35 cellular contexts compared by ENCODE assay signal in genomic region chr2:203565076-203565475, GRCh38.
"Had no signal": no experiment of that assay in that cellular context is flagged by ENCODE, and none has a peak within 500 bp of the region (broad histone marks: within the 10 kb centered on the region; RNA-seq: fewer than 3 reads in every experiment).

No MANE protein-coding gene starts in this region.

- H3K36me3 ChIP-seq: ascending aorta, breast epithelium, SJCRH30 had no signal

- DNase-seq: activated B cell treated with CpG ODN at 0.5 μM for 24 hours; activated CD4-positive, alpha-beta memory T cell treated with anti-CD3 and anti-CD28 coated beads for 36 hours; activated CD4-positive, alpha-beta T cell treated with anti-CD3 and anti-CD28 coated beads for 4 hours; activated CD4-positive, alpha-beta T cell treated with anti-CD3 and anti-CD28 coated beads, Interleukin-2, amount 50 U/mL, for 1 hour; activated CD4-positive, CD25-positive, alpha-beta regulatory T cell treated with anti-CD3 and anti-CD28 coated beads, Interleukin-2, amount 50 U/mL, for 72 hours; activated CD8-positive, alpha-beta memory T cell treated with anti-CD3 and anti-CD28 coated beads, Interleukin-2, amount 50 U/mL, for 4 hours; activated effector memory CD4-positive, alpha-beta T cell treated with Interleukin-2 at 50 U/mL for 16 hours; activated naive CD4-positive, alpha-beta T cell treated with anti-CD3 and anti-CD28 coated beads, Interleukin-2, amount 10 ng/mL, durations not matched to agents 7 days and 5 days; activated naive CD8-positive, alpha-beta T cell treated with anti-CD3 and anti-CD28 coated beads, Interleukin-2, amount 50 U/mL, for 24 hours; activated T-cell treated with anti-CD3 and anti-CD28 coated beads for 4 hours; activated T-cell treated with anti-CD3 and anti-CD28 coated beads, Interleukin-2, amount 50 U/mL, for 4 hours; amygdala; Karpas-422; KBM-7; NCI-H1048; NCI-H1105 treated with DMSO at 0.1 percent for 48 hours; NCI-H1436; NCI-H1694; NCI-H1930; NCI-H510A; NCI-H526; NCI-H748 treated with DMSO at 0.1 percent for 48 hours; NK-92 treated with Interleukin-12 subunit alpha and Interleukin-12 subunit beta, amount 100 ng/mL, for 24 hours; SHP77; SJCRH30; SW 1271; T-helper 1 cell; T-helper 2 cell; T-helper 9 cell had no signal

- H3K4me3 ChIP-seq: ascending aorta, breast epithelium, SJCRH30 had no signal

- H3K4me3 Mint-ChIP-seq: activated B cell treated with CpG ODN at 0.5 μM for 24 hours; activated CD4-positive, alpha-beta memory T cell treated with anti-CD3 and anti-CD28 coated beads for 36 hours; activated naive CD4-positive, alpha-beta T cell treated with anti-CD3 and anti-CD28 coated beads, Interleukin-2, amount 10 ng/mL, durations not matched to agents 7 days and 5 days; activated naive CD8-positive, alpha-beta T cell; activated naive CD8-positive, alpha-beta T cell treated with anti-CD3 and anti-CD28 coated beads, Interleukin-2, amount 50 U/mL, for 24 hours; activated T-cell treated with anti-CD3 and anti-CD28 coated beads, Interleukin-2, amount 50 U/mL, for 4 hours; activated T-helper 1 cell treated with anti-CD3 and anti-CD28 coated beads, Interleukin-12 subunit alpha, Interleukin-12 subunit beta, Interleukin-2, Interleukin-4 antibody, amounts not matched to agents 30 ng/mL and 10 ng/mL and 1 ng/mL, durations not matched to agents 14 hours and 24 hours and 36 hours had no signal

- H3K4me1 ChIP-seq: ascending aorta, breast epithelium had no signal

- H3K27me3 Mint-ChIP-seq: activated CD4-positive, alpha-beta memory T cell treated with anti-CD3 and anti-CD28 coated beads for 36 hours; activated naive CD8-positive, alpha-beta T cell had no signal

- H3K27ac ChIP-seq: ascending aorta, breast epithelium, SJCRH30, VCaP had no signal

- H3K36me3 Mint-ChIP-seq: activated CD4-positive, alpha-beta memory T cell treated with anti-CD3 and anti-CD28 coated beads for 36 hours; activated naive CD4-positive, alpha-beta T cell treated with anti-CD3 and anti-CD28 coated beads, Interleukin-2, amount 10 ng/mL, durations not matched to agents 7 days and 5 days; activated naive CD8-positive, alpha-beta T cell had no signal

- H3K9me3 ChIP-seq: ascending aorta, breast epithelium, SJCRH30 had no signal

- H3K27me3 ChIP-seq: ascending aorta, breast epithelium, SJCRH30 had no signal

- H3K4me1 Mint-ChIP-seq: activated B cell treated with CpG ODN at 0.5 μM for 24 hours; activated naive CD4-positive, alpha-beta T cell treated with anti-CD3 and anti-CD28 coated beads, Interleukin-2, amount 10 ng/mL, durations not matched to agents 7 days and 5 days had no signal

- H3K9me3 Mint-ChIP-seq: activated B cell treated with CpG ODN at 0.5 μM for 24 hours; activated CD4-positive, alpha-beta memory T cell treated with anti-CD3 and anti-CD28 coated beads for 36 hours; activated naive CD4-positive, alpha-beta T cell treated with anti-CD3 and anti-CD28 coated beads, Interleukin-2, amount 10 ng/mL, durations not matched to agents 7 days and 5 days; activated naive CD8-positive, alpha-beta T cell treated with anti-CD3 and anti-CD28 coated beads, Interleukin-2, amount 50 U/mL, for 24 hours; activated T-cell treated with anti-CD3 and anti-CD28 coated beads, Interleukin-2, amount 50 U/mL, for 4 hours; activated T-helper 1 cell treated with anti-CD3 and anti-CD28 coated beads, Interleukin-12 subunit alpha, Interleukin-12 subunit beta, Interleukin-2, Interleukin-4 antibody, amounts not matched to agents 30 ng/mL and 10 ng/mL and 1 ng/mL, durations not matched to agents 14 hours and 24 hours and 36 hours had no signal

- H3K27ac Mint-ChIP-seq: activated B cell treated with CpG ODN at 0.5 μM for 24 hours; activated CD4-positive, alpha-beta memory T cell treated with anti-CD3 and anti-CD28 coated beads for 36 hours; activated naive CD4-positive, alpha-beta T cell treated with anti-CD3 and anti-CD28 coated beads, Interleukin-2, amount 10 ng/mL, durations not matched to agents 7 days and 5 days; activated naive CD8-positive, alpha-beta T cell; activated naive CD8-positive, alpha-beta T cell treated with anti-CD3 and anti-CD28 coated beads, Interleukin-2, amount 50 U/mL, for 24 hours; activated T-helper 1 cell treated with anti-CD3 and anti-CD28 coated beads, Interleukin-12 subunit alpha, Interleukin-12 subunit beta, Interleukin-2, Interleukin-4 antibody, amounts not matched to agents 30 ng/mL and 10 ng/mL and 1 ng/mL, durations not matched to agents 14 hours and 24 hours and 36 hours had no signal

- ATAC-seq: activated naive CD8-positive, alpha-beta T cell treated with anti-CD3 and anti-CD28 coated beads, Interleukin-2, amount 50 U/mL, for 24 hours; activated T-cell treated with anti-CD3 and anti-CD28 coated beads, Interleukin-2, amount 50 U/mL, for 4 hours; Panc1 had no signal
